9 cellular contexts compared by ENCODE assay signal in the genomic region with DNA sequence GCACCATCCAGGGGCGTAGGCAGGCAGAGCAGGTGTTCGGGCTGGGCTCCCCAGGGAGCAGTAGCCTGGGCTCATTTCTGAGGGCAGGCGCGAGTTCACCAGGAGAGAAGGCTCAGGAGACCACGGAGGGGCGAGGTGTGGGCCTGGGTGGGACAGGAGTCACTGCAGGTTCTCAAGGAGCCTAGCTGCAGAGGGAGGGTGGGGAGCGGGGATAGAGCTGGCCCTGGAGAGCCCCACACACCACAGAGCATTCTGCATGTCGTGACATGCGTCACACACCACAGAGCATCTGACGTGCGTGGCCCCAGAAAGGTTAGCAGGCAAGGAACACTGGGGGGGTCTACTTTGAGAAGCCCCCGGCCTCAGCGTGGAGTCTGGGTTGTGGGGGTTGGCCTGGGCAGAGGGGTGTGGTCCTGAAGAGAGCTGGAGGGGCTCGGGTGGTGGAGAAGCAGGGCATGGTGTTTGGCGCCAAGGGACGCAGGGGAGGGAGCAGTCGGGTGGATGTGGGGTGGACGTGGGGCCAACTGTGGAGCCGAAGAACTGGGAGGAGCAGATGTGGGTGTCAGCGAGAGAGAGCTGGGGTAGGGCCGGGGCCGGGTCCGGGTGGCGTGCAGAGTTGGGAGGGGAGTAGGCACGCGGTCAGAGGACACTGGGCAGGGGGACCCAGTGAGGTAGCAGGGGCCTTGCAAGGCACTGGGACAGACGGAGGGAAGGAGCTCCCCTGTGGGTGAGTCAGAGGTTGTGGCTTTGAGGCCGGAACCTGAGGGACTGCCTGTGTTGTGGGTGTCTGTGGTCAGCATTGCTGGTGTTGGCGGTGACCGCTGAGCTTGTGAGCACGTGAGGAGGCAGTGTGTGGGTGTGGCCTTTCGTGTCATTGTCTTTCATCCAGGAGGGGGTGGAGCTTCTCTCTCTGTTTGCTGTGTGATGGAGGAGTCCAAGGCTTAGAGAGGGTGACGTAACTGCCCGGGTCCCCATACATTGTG. TPM values are rescaled to one million over a fixed set of nuclear protein-coding genes. Genes with fewer than 3 reads are reported as not detected.
DNase-seq lines count a peak whose midpoint lies in the region; ATAC-seq and TF ChIP-seq lines count a peak whose summit lies in the region.
"Had no signal": no experiment of that assay in that cellular context is flagged by ENCODE, and none has a peak within 500 bp of the region (broad histone marks: within the 10 kb centered on the region; RNA-seq: fewer than 3 reads in every experiment).

No MANE protein-coding gene starts in this region.

- H3K27me3 ChIP-seq in left lung, result peaks cover 0 to 77% of the 10 kb centered on the region in 2 donors
- H3K27me3 ChIP-seq in vagina, result no peaks in the 10 kb centered on the region

- DNase-seq in EH (ENCODE audit: low read depth), result peak; percentile 89
- DNase-seq in activated CD8-positive, alpha-beta memory T cell treated with anti-CD3 and anti-CD28 coated beads for 4 hours (ENCODE audit: low read depth in 2 of 2), result peak; percentile 10 to 22
- peak; percentile 60 to 76 for DNase-seq in left lung
- no peak for DNase-seq in cerebellar nuclear complex (lab: John Stamatoyannopoulos, UW)
- no peak for DNase-seq in HuH-7 (ENCODE audit: low spot score)
- DNase-seq in vagina (ENCODE audit: extremely low spot score in 2 of 2), result no peak
- DNase-seq in NCI-H510A (lab: John Stamatoyannopoulos, UW), result no peak

- peak; percentile 55 for ATAC-seq in HG02884 (IDR thresholded peaks at IDR 0.05; ENCODE audit: unreplicated experiment)
- peak; percentile 31 for ATAC-seq in left lung

- no peak for TF ChIP-seq POLR2A in vagina (IDR thresholded peaks at IDR 0.05)

- no peak overlapping the region for H3K4me3 ChIP-seq in left lung
- no peak overlapping the region for H3K4me3 ChIP-seq in vagina

- H3K9me3 ChIP-seq in left lung, result no peaks in the 10 kb centered on the region
- H3K9me3 ChIP-seq in vagina, result no peaks in the 10 kb centered on the region

- intact Hi-C loops in left lung (cut with DNase I), result no loop called here
- intact Hi-C loops in vagina (cut with DNase I), result no loop called here

- peaks cover 0 to 95% of the 10 kb centered on the region in 2 donors for H3K36me3 ChIP-seq in left lung
- peaks cover 0 to 69% of the 10 kb centered on the region in 2 donors for H3K36me3 ChIP-seq in vagina

- H3K4me1 ChIP-seq in left lung, result peaks cover 0 to 10% of the 10 kb centered on the region in 2 donors
- no peaks in the 10 kb centered on the region for H3K4me1 ChIP-seq in vagina

- H3K27ac ChIP-seq in left lung (no peak overlapping the region), vagina (no peak overlapping the region)
- H3K27ac ChIP-seq: epithelial cell of prostate had no signal

- TF ChIP-seq CTCF in left lung (IDR thresholded peaks at IDR 0.05) (no peak), vagina (IDR thresholded peaks at IDR 0.05) (no peak)

RNA-seq across cellular contexts. Expression of gene CTTN, which starts 25.5 kb away (rescaled TPM):
- 100 to 1,000 TPM; 199 to 242 TPM for total RNA-seq in left lung
- total RNA-seq in vagina, result 227 TPM

Comparison
In these comparisons a context has a peak if more than half of its experiments do, and no peak if none do; other contexts are left out.
1. DNase-seq: peak in EH (single experiment), activated CD8-positive, alpha-beta memory T cell treated with anti-CD3 and anti-CD28 coated beads for 4 hours (2 of 2) and left lung (2 of 2); none in cerebellar nuclear complex (0 of 2), HuH-7 (single experiment), vagina (0 of 2) and NCI-H510A (single experiment).